24 cellular contexts compared by ENCODE assay signal in the genomic region with DNA sequence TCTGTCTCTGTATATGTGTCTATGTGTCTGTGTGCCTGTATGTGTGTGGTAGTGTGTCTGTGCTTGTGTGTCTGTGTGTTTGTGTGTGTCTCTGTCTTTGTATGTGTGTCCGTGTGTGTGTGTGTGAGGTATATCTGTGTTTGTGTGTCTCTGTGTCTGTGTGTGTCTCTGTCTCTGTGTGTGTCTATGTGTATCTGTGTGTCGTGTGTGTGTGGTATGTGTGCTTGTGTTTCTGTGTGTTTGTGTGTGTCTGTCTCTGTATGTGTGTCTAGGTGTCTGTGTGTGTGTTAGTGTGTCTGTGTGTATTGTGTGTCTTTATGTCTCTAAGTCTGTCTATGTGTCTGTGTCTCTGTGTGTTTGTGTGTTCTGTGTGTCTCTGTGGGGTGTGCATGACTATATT.
DNase-seq lines count a peak whose midpoint lies in the region; ATAC-seq, FAIRE-seq and TF ChIP-seq lines count a peak whose summit lies in the region.
"Had no signal": no experiment of that assay in that cellular context is flagged by ENCODE, and none has a peak within 500 bp of the region (broad histone marks: within the 10 kb centered on the region; RNA-seq: fewer than 3 reads in every experiment).

No MANE protein-coding gene starts in this region.

- H3K9ac ChIP-seq in HepG2 (ENCODE audit: insufficient read depth, low read depth, low read length) (no peak overlapping the region), endodermal cell (ENCODE audit: extremely low read depth, low read length, poor library complexity, severe bottlenecking) (no peak overlapping the region)
- H3K9ac ChIP-seq: GM23248 had no signal

- no peak for DNase-seq in HepG2 (ENCODE audit: low spot score)
- no peak for DNase-seq in right lobe of liver
- peak; percentile 1 for DNase-seq in endodermal cell
- no peak for DNase-seq in GM03348 (ENCODE audit: low spot score)
- no peak for DNase-seq in naive thymus-derived CD4-positive, alpha-beta T cell
- DNase-seq in C1 segment of cervical spinal cord (lab: John Stamatoyannopoulos, UW): no peak
- DNase-seq: activated CD4-positive, CD25-positive, alpha-beta regulatory T cell treated with anti-CD3 and anti-CD28 coated beads, Interleukin-2, amount 50 U/mL, for 72 hours; activated T-cell treated with anti-CD3 and anti-CD28 coated beads, Interleukin-2, amount 50 U/mL, for 72 hours; central memory CD4-positive, alpha-beta T cell; dermis blood vessel endothelial cell; DMS79; GM23248; head of caudate nucleus; mesendoderm; NCI-H1930; NCI-H69; occipital lobe had no signal

- FAIRE-seq in HepG2 (lab: Jason Lieb, UNC): no peak
- FAIRE-seq: endothelial cell of umbilical vein, TTC549 had no signal

- ATAC-seq in HepG2 (no peak), right lobe of liver (no peak), HG03457 (IDR thresholded peaks at IDR 0.05; ENCODE audit: unreplicated experiment) (no peak)
- no peak for ATAC-seq in naive thymus-derived CD4-positive, alpha-beta T cell
- ATAC-seq: activated naive CD4-positive, alpha-beta T cell treated with anti-CD3 and anti-CD28 coated beads, Interleukin-2, amount 50 U/mL, for 72 hours; activated T-cell treated with anti-CD3 and anti-CD28 coated beads, Interleukin-2, amount 50 U/mL, for 72 hours had no signal

- 0% methylated on average over 2 of the region's 2 CpGs for WGBS in HepG2 (ENCODE audit: low lambda C conversion rate)
- 63% methylated on average over 2 of the region's 2 CpGs for WGBS in right lobe of liver (ENCODE audit: insufficient coverage, low coverage, low lambda C conversion rate, missing lambda C conversion rate)
- WGBS in endodermal cell (ENCODE audit: insufficient coverage in 1 of 2, insufficient read length in 1 of 2), 2 experiments: 90% methylated on average over 2 of the region's 2 CpGs; no CpG with 5 or more reads in 1 of the 2 experiments

- H3K27me3 Mint-ChIP-seq in endodermal cell (ENCODE audit: insufficient read depth): no peaks in the 10 kb centered on the region
- no peaks in the 10 kb centered on the region for H3K27me3 Mint-ChIP-seq in naive thymus-derived CD4-positive, alpha-beta T cell

- intact Hi-C loops in HepG2 (cut with micrococcal nuclease; ENCODE audit: unreplicated experiment) (no loop called here), right lobe of liver (cut with DNase I) (loop anchor here (10.0 kb wide), 2 partner anchors 120 to 260 kb away; no protein-coding TSS in a partner anchor)
- intact Hi-C loops in naive thymus-derived CD4-positive, alpha-beta T cell (cut with micrococcal nuclease): no loop called here

- no peaks in the 10 kb centered on the region for H3K27me3 ChIP-seq in HepG2 (ENCODE audit: control insufficient read depth in 1 of 2, insufficient read depth in 2 of 2, low read length in 2 of 2)
- H3K27me3 ChIP-seq in right lobe of liver: no peaks in the 10 kb centered on the region
- no peaks in the 10 kb centered on the region for H3K27me3 ChIP-seq in endodermal cell (ENCODE audit: control insufficient read depth, insufficient read depth, low read length, poor library complexity, severe bottlenecking)
- no peaks in the 10 kb centered on the region for H3K27me3 ChIP-seq in naive thymus-derived CD4-positive, alpha-beta T cell (ENCODE audit: control insufficient read depth in 2 of 2, insufficient read depth in 2 of 2, low read length in 2 of 2)
- H3K27me3 ChIP-seq: suprapubic skin had no signal

- CTCF ChIA-PET in HepG2 (lab: Yijun Ruan, JAX; ENCODE audit: low intra/inter-chr PET ratio, low total read pairs): no interaction called here
- CTCF ChIA-PET in naive thymus-derived CD4-positive, alpha-beta T cell (lab: Charles Lee): no interaction called here

- H3K4me1 Mint-ChIP-seq in endodermal cell: no peaks in the 10 kb centered on the region
- peaks cover 0 to 7% (median 0%) of the 10 kb centered on the region in 7 donors for H3K4me1 Mint-ChIP-seq in naive thymus-derived CD4-positive, alpha-beta T cell

- no peak overlapping the region for H2AFZ ChIP-seq in HepG2 (ENCODE audit: low read length)
- H2AFZ ChIP-seq: GM23248 had no signal

- H3K36me3 Mint-ChIP-seq in endodermal cell (ENCODE audit: low read depth): peaks cover 15% of the 10 kb centered on the region
- H3K36me3 Mint-ChIP-seq in naive thymus-derived CD4-positive, alpha-beta T cell: no peaks in the 10 kb centered on the region
- H3K36me3 Mint-ChIP-seq: activated naive CD4-positive, alpha-beta T cell treated with anti-CD3 and anti-CD28 coated beads, Interleukin-2, amount 50 U/mL, for 72 hours had no signal

- H3K27ac Mint-ChIP-seq in endodermal cell: no peak overlapping the region
- peak overlapping the region in 3 of 9 donors; percentile 1 to 72 (median 31) for H3K27ac Mint-ChIP-seq in naive thymus-derived CD4-positive, alpha-beta T cell
- H3K27ac Mint-ChIP-seq: activated T-cell treated with anti-CD3 and anti-CD28 coated beads, Interleukin-2, amount 50 U/mL, for 72 hours had no signal

- POLR2A ChIA-PET in HepG2 (lab: Yijun Ruan, JAX): no interaction called here
- POLR2A ChIA-PET in naive thymus-derived CD4-positive, alpha-beta T cell (lab: Charles Lee): no interaction called here

- no peak overlapping the region for H3K4me3 Mint-ChIP-seq in endodermal cell
- H3K4me3 Mint-ChIP-seq in naive thymus-derived CD4-positive, alpha-beta T cell: no peak overlapping the region
- H3K4me3 Mint-ChIP-seq: activated T-cell treated with anti-CD3 and anti-CD28 coated beads, Interleukin-2, amount 50 U/mL, for 72 hours had no signal

- H3K79me2 ChIP-seq in HepG2 (ENCODE audit: insufficient read depth, low read length): no peaks in the 10 kb centered on the region

- TF ChIP-seq CTCF in HepG2 (CRISPR knock-in tag; IDR thresholded peaks at IDR 0.05) (no peak), right lobe of liver (IDR thresholded peaks at IDR 0.05) (no peak), endodermal cell (conservative IDR thresholded peaks at IDR 0.05) (no peak)

- no peaks in the 10 kb centered on the region for H3K4me1 ChIP-seq in HepG2 (ENCODE audit: insufficient read depth, low read length)
- no peaks in the 10 kb centered on the region for H3K4me1 ChIP-seq in right lobe of liver
- H3K4me1 ChIP-seq in endodermal cell (ENCODE audit: control insufficient read depth, insufficient read depth, low read length): no peaks in the 10 kb centered on the region
- H3K4me1 ChIP-seq in naive thymus-derived CD4-positive, alpha-beta T cell (ENCODE audit: control insufficient read depth in 2 of 2, insufficient read depth in 2 of 2, low read length in 2 of 2): no peaks in the 10 kb centered on the region
- H3K4me1 ChIP-seq: Caco-2, suprapubic skin had no signal

- TF ChIP-seq POLR2A in HepG2 (IDR thresholded peaks at IDR 0.05; ENCODE audit: insufficient read depth in 1 of 2, low read depth in 2 of 2, low read length in 2 of 2): no peak
- TF ChIP-seq POLR2A in right lobe of liver (IDR thresholded peaks at IDR 0.05): no peak
- peak; percentile 47; the same call in 1 of the 2 replicates for TF ChIP-seq POLR2A in Raji (IDR thresholded peaks at IDR 0.05; ENCODE audit: insufficient read depth, low read depth, low read length)

- H3K36me3 ChIP-seq in HepG2 (replicated peaks in 1 of 2; ENCODE audit: control insufficient read depth in 1 of 2, insufficient read depth in 2 of 2, low read length in 2 of 2) (no peaks in the 10 kb centered on the region), right lobe of liver (no peaks in the 10 kb centered on the region), endodermal cell (ENCODE audit: control insufficient read depth, insufficient read depth, low read length) (no peaks in the 10 kb centered on the region)
- no peaks in the 10 kb centered on the region for H3K36me3 ChIP-seq in naive thymus-derived CD4-positive, alpha-beta T cell (ENCODE audit: control insufficient read depth in 2 of 3, insufficient read depth in 3 of 3, low read length in 3 of 3)
- H3K36me3 ChIP-seq: suprapubic skin had no signal

- TF ChIP-seq EP300 in HepG2 (IDR thresholded peaks at IDR 0.05; ENCODE audit: low read depth in 2 of 2, low read length in 2 of 2) (no peak), HepG2 (CRISPR knock-in tag; IDR thresholded peaks at IDR 0.05; ENCODE audit: borderline replicate concordance) (no peak)

- H3K4me3 ChIP-seq in HepG2 (replicated peaks in 1 of 3; ENCODE audit: insufficient read depth in 1 of 3, low read depth in 2 of 3, low read length in 3 of 3): no peak overlapping the region
- H3K4me3 ChIP-seq in right lobe of liver: no peak overlapping the region
- no peak overlapping the region for H3K4me3 ChIP-seq in endodermal cell (ENCODE audit: low read length)
- H3K4me3 ChIP-seq in naive thymus-derived CD4-positive, alpha-beta T cell (ENCODE audit: low read length): no peak overlapping the region
- H3K4me3 ChIP-seq: GM23248, suprapubic skin had no signal

- H4K20me1 ChIP-seq in HepG2 (ENCODE audit: insufficient read depth, low read length): no peaks in the 10 kb centered on the region

- H3K27ac ChIP-seq in HepG2 (ENCODE audit: extremely low read length, insufficient read depth, low read length): no peak overlapping the region
- no peak overlapping the region for H3K27ac ChIP-seq in right lobe of liver
- H3K27ac ChIP-seq in endodermal cell (ENCODE audit: low read depth, low read length): no peak overlapping the region
- H3K27ac ChIP-seq in naive thymus-derived CD4-positive, alpha-beta T cell (ENCODE audit: low read depth, low read length): no peak overlapping the region
- H3K27ac ChIP-seq: GM23248, suprapubic skin had no signal

- peaks cover 46% of the 10 kb centered on the region for H3K9me3 Mint-ChIP-seq in endodermal cell
- H3K9me3 Mint-ChIP-seq in naive thymus-derived CD4-positive, alpha-beta T cell: peaks cover 0 to 12% (median 0%) of the 10 kb centered on the region in 11 donors

- no TSS peak for BruUV-seq in HepG2 (replicated peaks; lab: Mats Ljungman, UMichigan)

- no peak overlapping the region for H3K4me2 ChIP-seq in HepG2 (ENCODE audit: low read depth, low read length)

- in situ Hi-C loops in HepG2 (cut with HindIII; ENCODE audit: extremely low pct_ligation_motif_present, low pct_unique_long_range_greater_than_20kb): no loop called here

- no peak for TF ChIP-seq RAD21 in HepG2 (CRISPR knock-in tag; IDR thresholded peaks at IDR 0.05)

- peaks cover 4% of the 10 kb centered on the region; the same call in 1 of the 2 replicates for H3K9me3 ChIP-seq in HepG2 (ENCODE audit: low read length)
- H3K9me3 ChIP-seq in right lobe of liver: no peaks in the 10 kb centered on the region
- peaks cover 30% of the 10 kb centered on the region for H3K9me3 ChIP-seq in endodermal cell (ENCODE audit: control insufficient read depth, low read length)
- no peaks in the 10 kb centered on the region for H3K9me3 ChIP-seq in naive thymus-derived CD4-positive, alpha-beta T cell (ENCODE audit: control insufficient read depth in 2 of 3, low read length in 3 of 3)
- H3K9me3 ChIP-seq: suprapubic skin had no signal

Comparison
In these comparisons a context has a peak if more than half of its experiments do, and no peak if none do; other contexts are left out.
1. intact Hi-C loops: an anchor here in right lobe of liver (10.0 kb wide); none called in HepG2 and naive thymus-derived CD4-positive, alpha-beta T cell.